In genomic region chr14:58966991-58967390, GRCh38 we compare ENCODE assay signal across 22 cellular contexts.
"Had no signal": no experiment of that assay in that cellular context is flagged by ENCODE, and none has a peak within 500 bp of the region (broad histone marks: within the 10 kb centered on the region; RNA-seq: fewer than 3 reads in every experiment).

No MANE protein-coding gene starts in this region.

- H3K27ac ChIP-seq: VCaP had no signal

- ATAC-seq: activated T-helper 17 cell treated with anti-CD3 and anti-CD28 coated beads, Interleukin-2, amount 50 U/mL, for 72 hours; Right ventricle myocardium inferior had no signal

- H3K9ac ChIP-seq: SK-N-SH had no signal

- H3K9me3 ChIP-seq: SK-N-SH had no signal

- DNase-seq: activated CD4-positive, alpha-beta memory T cell treated with anti-CD3 and anti-CD28 coated beads, Interleukin-2, amount 10 ng/mL, durations not matched to agents 7 days and 5 days; activated CD4-positive, alpha-beta T cell treated with anti-CD3 and anti-CD28 coated beads, Interleukin-2, amount 50 U/mL, for 1 hour; activated CD4-positive, CD25-positive, alpha-beta regulatory T cell; activated gamma-delta T cell; activated naive CD4-positive, alpha-beta T cell treated with anti-CD3 and anti-CD28 coated beads for 36 hours; activated T-cell treated with anti-CD3 and anti-CD28 coated beads for 4 hours; activated T-cell treated with anti-CD3 and anti-CD28 coated beads, Interleukin-2, amount 50 U/mL, for 48 hours; Kasumi-1; KBM-7; NCI-H1048; NCI-H146; NCI-H187 treated with DMSO at 0.1 percent for 48 hours; NCI-H2081 treated with DMSO at 0.1 percent for 48 hours; NCI-H446; NCI-H524 treated with DMSO at 0.1 percent for 48 hours; NCI-H774; RPMI8226; SK-N-SH; T-helper 1 cell had no signal

- H3K9me2 ChIP-seq: SK-N-SH had no signal

- H3K4me2 ChIP-seq: SK-N-SH had no signal
